Comparison of ENCODE assay signal across 18 cellular contexts in genomic region chr1:28257736-28258135, GRCh38. TPM values are rescaled to one million over a fixed set of nuclear protein-coding genes. Genes with fewer than 3 reads are reported as not detected.
DNase-seq lines count a peak whose midpoint lies in the region; ATAC-seq and TF ChIP-seq lines count a peak whose summit lies in the region.
"Had no signal": no experiment of that assay in that cellular context is flagged by ENCODE, and none has a peak within 500 bp of the region (broad histone marks: within the 10 kb centered on the region; RNA-seq: fewer than 3 reads in every experiment).

No MANE protein-coding gene starts in this region.

- intact Hi-C loops in activated CD4-positive, alpha-beta memory T cell treated with anti-CD3 and anti-CD28 coated beads for 36 hours (cut with micrococcal nuclease), result no loop called here
- intact Hi-C loops in sigmoid colon (cut with DNase I), result no loop called here

- peaks cover 40% of the 10 kb centered on the region for H3K4me1 Mint-ChIP-seq in activated T-cell treated with anti-CD3 and anti-CD28 coated beads, Interleukin-2, amount 50 U/mL, for 24 hours (ENCODE audit: low read depth)
- peaks cover 41% of the 10 kb centered on the region for H3K4me1 Mint-ChIP-seq in activated CD4-positive, alpha-beta memory T cell treated with anti-CD3 and anti-CD28 coated beads for 36 hours (ENCODE audit: low read depth)
- peaks cover 31 to 34% of the 10 kb centered on the region in 2 donors for H3K4me1 Mint-ChIP-seq in effector memory CD8-positive, alpha-beta T cell (ENCODE audit: low read depth in 2 of 2)

- H3K9me3 ChIP-seq in sigmoid colon, result no peaks in the 10 kb centered on the region
- H3K9me3 ChIP-seq: thyroid gland had no signal

- H3K27ac ChIP-seq in sigmoid colon, result no peak overlapping the region
- H3K27ac ChIP-seq: thyroid gland had no signal

- H3K4me3 Mint-ChIP-seq in activated T-cell treated with anti-CD3 and anti-CD28 coated beads, Interleukin-2, amount 50 U/mL, for 24 hours, result no peak overlapping the region
- no peak overlapping the region for H3K4me3 Mint-ChIP-seq in activated CD4-positive, alpha-beta memory T cell treated with anti-CD3 and anti-CD28 coated beads for 36 hours
- peak overlapping the region; percentile 78 to 82 for H3K4me3 Mint-ChIP-seq in effector memory CD8-positive, alpha-beta T cell

- no peaks in the 10 kb centered on the region for H3K36me3 ChIP-seq in sigmoid colon
- H3K36me3 ChIP-seq: thyroid gland had no signal

- TF ChIP-seq POLR2A in sigmoid colon (IDR thresholded peaks at IDR 0.05), result no peak

- TF ChIP-seq EP300 in sigmoid colon (IDR thresholded peaks at IDR 0.05), result no peak

- CTCF ChIA-PET in activated CD4-positive, alpha-beta memory T cell treated with anti-CD3 and anti-CD28 coated beads for 36 hours (lab: Charles Lee), result interaction anchor here (0.9 to 4.5 kb wide), 4 partner anchors 9 to 166 kb away, joined by 4 to 61 read pairs (median 4); partner anchors contain the start of gene PHACTR4

- DNase-seq in activated T-cell treated with anti-CD3 and anti-CD28 coated beads, Interleukin-2, amount 50 U/mL, for 24 hours, result no peak
- DNase-seq in activated T-cell treated with anti-CD3 and anti-CD28 coated beads for 4 hours (no peak), sigmoid colon (peak; percentile 27), GM20000 (ENCODE audit: low spot score) (no peak), NCI-H510A treated with DMSO at 0.1 percent for 48 hours (lab: John Stamatoyannopoulos, UW) (no peak)
- DNase-seq in activated CD4-positive, alpha-beta memory T cell treated with anti-CD3 and anti-CD28 coated beads for 36 hours, result no peak
- no peak for DNase-seq in effector memory CD8-positive, alpha-beta T cell
- DNase-seq: activated CD4-positive, CD25-positive, alpha-beta regulatory T cell treated with anti-CD3 and anti-CD28 coated beads, Interleukin-2, amount 50 U/mL, for 72 hours; C1 segment of cervical spinal cord; effector CD4-positive, alpha-beta T cell; islet precursor cell; mammary epithelial cell; NCI-H1105 treated with DMSO at 0.1 percent for 48 hours; NCI-H748 treated with DMSO at 0.1 percent for 48 hours; stimulated activated CD4-positive, alpha-beta T cell treated with anti-CD3 and anti-CD28 coated beads, Interleukin-12 subunit alpha, Interleukin-12 subunit beta, amount 100 ng/mL, for 4 hours; T1000; thyroid gland had no signal

- no peaks in the 10 kb centered on the region for H3K27me3 ChIP-seq in sigmoid colon
- H3K27me3 ChIP-seq: thyroid gland had no signal

- no peak for ATAC-seq in effector memory CD8-positive, alpha-beta T cell (replicated peaks)
- no peak for ATAC-seq in GM19023 (IDR thresholded peaks at IDR 0.05; ENCODE audit: unreplicated experiment)

- no peaks in the 10 kb centered on the region for H3K9me3 Mint-ChIP-seq in activated T-cell treated with anti-CD3 and anti-CD28 coated beads, Interleukin-2, amount 50 U/mL, for 24 hours
- H3K9me3 Mint-ChIP-seq in activated CD4-positive, alpha-beta memory T cell treated with anti-CD3 and anti-CD28 coated beads for 36 hours, result no peaks in the 10 kb centered on the region
- H3K9me3 Mint-ChIP-seq in effector memory CD8-positive, alpha-beta T cell, result no peaks in the 10 kb centered on the region

- peak overlapping the region; percentile 14 for H3K27ac Mint-ChIP-seq in activated T-cell treated with anti-CD3 and anti-CD28 coated beads, Interleukin-2, amount 50 U/mL, for 24 hours
- H3K27ac Mint-ChIP-seq in activated CD4-positive, alpha-beta memory T cell treated with anti-CD3 and anti-CD28 coated beads for 36 hours, result peak overlapping the region; percentile 84
- H3K27ac Mint-ChIP-seq in effector memory CD8-positive, alpha-beta T cell, result peak overlapping the region; percentile 46 to 88

- H3K36me3 Mint-ChIP-seq in activated T-cell treated with anti-CD3 and anti-CD28 coated beads, Interleukin-2, amount 50 U/mL, for 24 hours (ENCODE audit: low read depth), result peaks cover 3% of the 10 kb centered on the region
- H3K36me3 Mint-ChIP-seq in activated CD4-positive, alpha-beta memory T cell treated with anti-CD3 and anti-CD28 coated beads for 36 hours, result peaks cover 8% of the 10 kb centered on the region
- H3K36me3 Mint-ChIP-seq in effector memory CD8-positive, alpha-beta T cell (ENCODE audit: insufficient read depth), result peaks cover 21% of the 10 kb centered on the region

- 96% methylated on average over 4 of the region's 4 CpGs for WGBS in sigmoid colon, 2 donors

- TF ChIP-seq CTCF in sigmoid colon (IDR thresholded peaks at IDR 0.05) (no peak), GM20000 (IDR thresholded peaks at IDR 0.05; ENCODE audit: extremely low read depth, missing control alignments) (no peak)

- POLR2A ChIA-PET in activated CD4-positive, alpha-beta memory T cell treated with anti-CD3 and anti-CD28 coated beads for 36 hours (lab: Charles Lee), result interaction anchor here (0.8 to 3.7 kb wide), 6 partner anchors 9 to 266 kb away, joined by 3 to 61 read pairs (median 5); partner anchors contain the start of gene MED18

- no peak overlapping the region for H3K4me3 ChIP-seq in sigmoid colon
- H3K4me3 ChIP-seq: thyroid gland had no signal

- peaks cover 0 to 29% (median 18%) of the 10 kb centered on the region in 4 donors for H3K4me1 ChIP-seq in sigmoid colon

- no peaks in the 10 kb centered on the region for H3K27me3 Mint-ChIP-seq in activated T-cell treated with anti-CD3 and anti-CD28 coated beads, Interleukin-2, amount 50 U/mL, for 24 hours
- no peaks in the 10 kb centered on the region for H3K27me3 Mint-ChIP-seq in activated CD4-positive, alpha-beta memory T cell treated with anti-CD3 and anti-CD28 coated beads for 36 hours
- H3K27me3 Mint-ChIP-seq in effector memory CD8-positive, alpha-beta T cell, result no peaks in the 10 kb centered on the region

RNA-seq across cellular contexts. Expression of gene SESN2, which starts 1.6 kb away (rescaled TPM):
- 10 to 100 TPM; 23.4 to 24.1 TPM for total RNA-seq in activated CD4-positive, alpha-beta memory T cell treated with anti-CD3 and anti-CD28 coated beads for 36 hours
- 1 to 10 TPM; 4.9 to 6.3 (median 5.9) TPM for total RNA-seq in sigmoid colon
- 10 to 100 TPM; 12.9 to 36.5 (median 16.8) TPM for polyA plus RNA-seq in sigmoid colon

RNA-seq across cellular contexts. Expression of gene ATP5IF1, which starts 21.8 kb away (rescaled TPM):
- 100 to 1,000 TPM; 174 to 181 TPM for total RNA-seq in activated CD4-positive, alpha-beta memory T cell treated with anti-CD3 and anti-CD28 coated beads for 36 hours
- total RNA-seq in sigmoid colon, result 100 to 1,000 TPM; 167 to 260 (median 205) TPM
- polyA plus RNA-seq in sigmoid colon, result 1,000 to 10,000 TPM in 1 of 3 donors, 100 to 1,000 TPM in 2; 663 to 1,120 (median 759) TPM

RNA-seq across cellular contexts. Expression of gene DNAJC8, which starts 24.9 kb away (rescaled TPM):
- total RNA-seq in activated CD4-positive, alpha-beta memory T cell treated with anti-CD3 and anti-CD28 coated beads for 36 hours, result 100 to 1,000 TPM in 1 of 2 experiments, 10 to 100 TPM in 1; 99.0 to 102 TPM
- 10 to 100 TPM; 87.8 to 94.3 (median 94.2) TPM for total RNA-seq in sigmoid colon
- 10 to 100 TPM; 64.5 to 79.3 (median 73.2) TPM for polyA plus RNA-seq in sigmoid colon

Comparison
In these comparisons a context has a peak if more than half of its experiments do, and no peak if none do; other contexts are left out.
1. H3K27ac Mint-ChIP-seq: peak in every context shown above with its lines; median percentile 84 in activated CD4-positive, alpha-beta memory T cell treated with anti-CD3 and anti-CD28 coated beads for 36 hours; 67 in effector memory CD8-positive, alpha-beta T cell; 14 in activated T-cell treated with anti-CD3 and anti-CD28 coated beads, Interleukin-2, amount 50 U/mL, for 24 hours.
2. H3K4me3 Mint-ChIP-seq: peak in effector memory CD8-positive, alpha-beta T cell (2 of 2); none in activated T-cell treated with anti-CD3 and anti-CD28 coated beads, Interleukin-2, amount 50 U/mL, for 24 hours (single experiment) and activated CD4-positive, alpha-beta memory T cell treated with anti-CD3 and anti-CD28 coated beads for 36 hours (single experiment).